Comparison of ENCODE assay signal across 1 cellular context in the genomic region with DNA sequence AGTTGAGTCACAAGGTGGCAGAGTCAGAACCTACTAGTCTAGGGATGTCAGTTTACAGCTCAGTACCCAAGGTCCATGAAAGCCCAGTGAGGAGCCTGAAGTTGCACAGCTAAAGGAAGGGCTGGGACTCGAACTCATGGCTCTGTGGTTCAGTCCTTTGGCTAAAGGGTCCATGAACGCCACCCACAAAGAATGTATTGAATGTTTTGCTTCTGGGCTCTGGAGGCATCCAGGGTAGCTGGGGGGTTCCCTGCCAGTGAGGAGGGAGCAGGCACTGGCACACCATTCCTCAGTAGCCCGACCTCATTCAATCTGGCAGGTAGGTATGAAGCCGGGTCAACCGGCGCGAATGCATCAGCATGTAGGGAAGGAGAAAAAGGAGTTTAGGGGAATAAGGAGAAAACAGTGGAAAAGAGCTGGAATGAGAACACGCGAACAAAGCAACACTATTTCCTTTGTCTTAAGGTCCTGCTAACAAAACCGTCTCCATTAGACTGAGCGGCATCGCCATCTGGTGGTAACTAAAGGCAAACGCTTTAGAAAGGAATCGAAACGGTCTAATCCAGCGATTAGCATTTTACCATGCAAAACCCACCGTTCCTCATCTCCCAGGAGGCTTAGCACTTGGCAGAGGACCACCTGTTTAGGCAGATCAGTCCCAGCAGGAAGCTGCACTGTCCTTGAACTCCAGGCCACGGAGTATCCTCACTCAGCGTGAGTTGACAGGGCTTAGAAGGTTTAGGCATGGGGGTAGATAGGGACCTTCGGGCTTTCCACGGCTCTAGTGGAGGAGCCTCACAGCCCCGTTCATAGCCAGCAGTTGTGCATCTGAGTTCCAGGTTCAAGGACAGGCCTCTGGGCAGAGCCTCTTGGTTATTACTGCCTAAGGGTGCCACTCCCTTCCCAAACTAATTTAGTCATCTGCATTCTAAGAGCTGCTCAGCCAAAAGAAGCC.
A peak's percentile ranks its signal among the peaks of the same experiment; 100 is the strongest.
TF ChIP-seq lines count a peak whose summit lies in the region.

No MANE protein-coding gene starts in this region.

TF ChIP-seq in K562, 482 proteins besides CTCF, POLR2A, EP300 and RAD21 (continued from another document):
- TF ChIP-seq, protein P1, sequence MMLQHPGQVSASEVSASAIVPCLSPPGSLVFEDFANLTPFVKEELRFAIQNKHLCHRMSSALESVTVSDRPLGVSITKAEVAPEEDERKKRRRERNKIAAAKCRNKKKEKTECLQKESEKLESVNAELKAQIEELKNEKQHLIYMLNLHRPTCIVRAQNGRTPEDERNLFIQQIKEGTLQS (IDR thresholded peaks at IDR 0.05) = no peak
- TF ChIP-seq, protein P1 (CRISPR knock-in tag; conservative IDR thresholded peaks at IDR 0.05) = no peak
- no peak for TF ChIP-seq RBFOX2 (IDR thresholded peaks at IDR 0.05; ENCODE audit: low read depth, low read length)
- peak; percentile 57; the same call in 1 of the 2 replicates for TF ChIP-seq SMARCC2 (IDR thresholded peaks at IDR 0.05; ENCODE audit: low read depth)
- TF ChIP-seq, protein P2, sequence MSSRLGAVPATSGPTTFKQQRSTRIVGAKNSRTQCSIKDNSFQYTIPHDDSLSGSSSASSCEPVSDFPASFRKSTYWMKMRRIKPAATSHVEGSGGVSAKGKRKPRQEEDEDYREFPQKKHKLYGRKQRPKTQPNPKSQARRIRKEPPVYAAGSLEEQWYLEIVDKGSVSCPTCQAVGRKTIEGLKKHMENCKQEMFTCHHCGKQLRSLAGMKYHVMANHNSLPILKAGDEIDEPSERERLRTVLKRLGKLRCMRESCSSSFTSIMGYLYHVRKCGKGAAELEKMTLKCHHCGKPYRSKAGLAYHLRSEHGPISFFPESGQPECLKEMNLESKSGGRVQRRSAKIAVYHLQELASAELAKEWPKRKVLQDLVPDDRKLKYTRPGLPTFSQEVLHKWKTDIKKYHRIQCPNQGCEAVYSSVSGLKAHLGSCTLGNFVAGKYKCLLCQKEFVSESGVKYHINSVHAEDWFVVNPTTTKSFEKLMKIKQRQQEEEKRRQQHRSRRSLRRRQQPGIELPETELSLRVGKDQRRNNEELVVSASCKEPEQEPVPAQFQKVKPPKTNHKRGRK (tag; IDR thresholded peaks at IDR 0.05) = peak; percentile 98
- no peak for TF ChIP-seq NCOA6 (IDR thresholded peaks at IDR 0.05)
- no peak for TF ChIP-seq CCNT2 (IDR thresholded peaks at IDR 0.05; ENCODE audit: borderline replicate concordance, extremely low read depth, insufficient read length, low read depth, low read length)
